29 cellular contexts compared by ENCODE assay signal in the genomic region with DNA sequence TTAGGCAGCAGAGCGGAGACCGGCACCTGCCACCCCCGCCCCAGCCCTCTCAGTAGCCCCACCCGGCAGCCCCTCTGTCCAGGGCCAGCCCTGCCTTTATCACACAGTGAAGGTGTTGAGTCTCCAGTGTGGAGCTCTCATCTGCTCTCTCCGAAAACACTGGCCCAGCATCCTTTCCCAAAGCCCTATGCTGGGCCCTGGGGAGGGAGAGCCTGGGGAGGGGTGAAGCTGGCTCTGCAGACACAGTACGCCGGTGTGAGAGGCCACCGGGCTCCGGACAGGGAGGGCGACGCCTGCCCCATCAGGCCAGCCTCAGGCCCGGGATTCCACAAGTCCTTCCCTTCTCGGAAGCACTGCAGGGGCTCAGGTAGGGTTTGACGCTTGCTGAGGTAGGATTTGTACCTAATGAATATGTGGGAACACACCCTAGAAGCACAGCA.
"Had no signal": no experiment of that assay in that cellular context is flagged by ENCODE, and none has a peak within 500 bp of the region (broad histone marks: within the 10 kb centered on the region; RNA-seq: fewer than 3 reads in every experiment).

No MANE protein-coding gene starts in this region.

- H3K27me3 ChIP-seq: ovary, testis, upper lobe of left lung had no signal

- H3K4me1 Mint-ChIP-seq: memory B cell, natural killer cell had no signal

- H3K4me2 ChIP-seq: smooth muscle cell had no signal

- H3K36me3 ChIP-seq: esophagus squamous epithelium, heart right ventricle, ovary, tibial artery, upper lobe of left lung had no signal

- ATAC-seq: heart right ventricle, left lobe of liver, natural killer cell, sciatic nerve had no signal

- H3K27ac Mint-ChIP-seq: dendritic cell treated with granulocyte-macrophage colony-stimulating factor and Interleukin-4, amounts not matched to agents 40 ng/mL and 50 ng/mL, for 4 days; endodermal cell; memory B cell; natural killer cell had no signal

- H3K9me3 Mint-ChIP-seq: dendritic cell treated with granulocyte-macrophage colony-stimulating factor and Interleukin-4, amounts not matched to agents 40 ng/mL and 50 ng/mL, for 4 days; endodermal cell; natural killer cell; neural crest cell had no signal

- H3K4me3 Mint-ChIP-seq: dendritic cell treated with granulocyte-macrophage colony-stimulating factor and Interleukin-4, amounts not matched to agents 40 ng/mL and 50 ng/mL, for 4 days; endodermal cell; memory B cell; natural killer cell; neural crest cell had no signal

- H3K36me3 Mint-ChIP-seq: memory B cell, natural killer cell had no signal

- DNase-seq: central memory CD4-positive, alpha-beta T cell; effector CD8-positive, alpha-beta T cell; endodermal cell; esophagus squamous epithelium; foreskin melanocyte; glutamatergic neuron; heart right ventricle; hippocampal formation; kidney glomerular epithelial cell; natural killer cell; nucleus accumbens; ovary; retina; stimulated activated CD4-positive, alpha-beta T cell treated with anti-CD3 and anti-CD28 coated beads, Interleukin-12 subunit alpha, Interleukin-12 subunit beta, amount 100 ng/mL, for 4 hours; stimulated activated CD4-positive, alpha-beta T cell treated with anti-CD3 and anti-CD28 coated beads, Interleukin-1b, Interleukin-23, amount 100 ng/mL, for 48 hours; stimulated activated CD4-positive, alpha-beta T cell treated with anti-CD3 and anti-CD28 coated beads, Interleukin-4, amount 100 ng/mL, for 1 hour; stimulated activated CD8-positive, alpha-beta memory T cell treated with anti-CD3 and anti-CD28 coated beads, Interleukin-4, amount 100 ng/mL, for 48 hours; stimulated activated naive CD4-positive, alpha-beta T cell; substantia nigra; testis; tibial artery had no signal

- H3K9me3 ChIP-seq: esophagus squamous epithelium, ovary, testis, tibial artery, upper lobe of left lung had no signal

- H3K4me3 ChIP-seq: esophagus squamous epithelium, heart right ventricle, lung, ovary, smooth muscle cell, testis, tibial artery, upper lobe of left lung had no signal

- H3K27ac ChIP-seq: esophagus squamous epithelium, heart right ventricle, ovary, testis, tibial artery, upper lobe of left lung had no signal
